ENCODE assay signal across 16 cellular contexts in genomic region chr18:57997820-57998219, GRCh38. TPM values are rescaled to one million over a fixed set of nuclear protein-coding genes. Genes with fewer than 3 reads are reported as not detected.
DNase-seq lines count a peak whose midpoint lies in the region; ATAC-seq, FAIRE-seq and TF ChIP-seq lines count a peak whose summit lies in the region.
"Had no signal": no experiment of that assay in that cellular context is flagged by ENCODE, and none has a peak within 500 bp of the region (broad histone marks: within the 10 kb centered on the region; RNA-seq: fewer than 3 reads in every experiment).

No MANE protein-coding gene starts in this region.

- H4K20me1 ChIP-seq in K562 (replicated peaks; ENCODE audit: control insufficient read depth, insufficient read depth, low read length) = no peaks in the 10 kb centered on the region
- H4K20me1 ChIP-seq: BLaER1 had no signal

- H3K36me3 Mint-ChIP-seq in chondrocyte (ENCODE audit: low read depth) = no peaks in the 10 kb centered on the region

- no peak for FAIRE-seq in K562 (lab: Jason Lieb, UNC)
- FAIRE-seq in GM12891 (lab: Jason Lieb, UNC) = no peak
- FAIRE-seq: H54 had no signal

- no peak overlapping the region for H3K9ac ChIP-seq in K562 (ENCODE audit: insufficient read depth in 1 of 2, low read depth in 2 of 2, low read length in 2 of 2)
- H3K9ac ChIP-seq: BLaER1 had no signal

- no peaks in the 10 kb centered on the region for H3K79me2 ChIP-seq in K562 (ENCODE audit: control insufficient read depth, insufficient read depth, low read length)

- H3K27ac Mint-ChIP-seq in chondrocyte (ENCODE audit: unreplicated experiment) = no peak overlapping the region
- H3K27ac Mint-ChIP-seq: CD8-positive, alpha-beta memory T cell had no signal

- ATAC-seq in K562 (no peak), HG02840 (IDR thresholded peaks at IDR 0.05; ENCODE audit: low FRiP score, unreplicated experiment) (no peak)

- TF ChIP-seq RAD21 in K562 (CRISPR knock-in tag; conservative IDR thresholded peaks at IDR 0.05 in 1 of 2, IDR thresholded peaks at IDR 0.05 in 1 of 2) = no peak

- no TSS peak for BruUV-seq in K562 (replicated peaks; lab: Mats Ljungman, UMichigan)

- CTCF ChIA-PET in K562 (lab: Yijun Ruan, JAX; ENCODE audit: low intra/inter-chr PET ratio) = no interaction called here

- no peak overlapping the region for H3K27ac ChIP-seq in K562 (ENCODE audit: extremely low read depth, low read depth, low read length)
- H3K27ac ChIP-seq: 22Rv1, BLaER1 had no signal

- no peaks in the 10 kb centered on the region for H3K27me3 Mint-ChIP-seq in chondrocyte (ENCODE audit: low read depth)

- in situ Hi-C loops in K562 (cut with MboI) = no loop called here

- intact Hi-C loops in K562 (cut with micrococcal nuclease) = no loop called here

- peaks cover 13% of the 10 kb centered on the region for H3K4me1 Mint-ChIP-seq in chondrocyte (ENCODE audit: low read depth)
- H3K4me1 Mint-ChIP-seq: CD8-positive, alpha-beta memory T cell had no signal

- H3K4me3 Mint-ChIP-seq in chondrocyte (ENCODE audit: unreplicated experiment) = no peak overlapping the region
- H3K4me3 Mint-ChIP-seq: CD8-positive, alpha-beta memory T cell had no signal

- H3K36me3 ChIP-seq in K562 (ENCODE audit: control insufficient read depth, insufficient read depth, low read length) (no peaks in the 10 kb centered on the region), H7 (replicated peaks; ENCODE audit: control insufficient read depth, insufficient read depth, low read length) (no peaks in the 10 kb centered on the region)
- H3K36me3 ChIP-seq: BLaER1 had no signal

- H3K9me1 ChIP-seq in K562 (ENCODE audit: control insufficient read depth, insufficient read depth, low read length) = no peaks in the 10 kb centered on the region

- 13% methylated on average over 2 of the region's 2 CpGs for WGBS in K562 (ENCODE audit: insufficient coverage, low coverage, missing lambda C conversion rate)

- DNase-seq in NCI-H82 (lab: John Stamatoyannopoulos, UW) (peak; percentile 20), NCI-H82 treated with DMSO at 0.1 percent for 48 hours (lab: John Stamatoyannopoulos, UW; ENCODE audit: unreplicated experiment) (no peak), K562 (ENCODE audit: extremely low read depth in 1 of 4, low spot score in 3 of 4) (no peak), left kidney (ENCODE audit: low read depth, low spot score) (peak; percentile 21), GM12891 (ENCODE audit: insufficient read length, low spot score) (no peak), H7 (no peak), chondrocyte (ENCODE audit: low spot score) (no peak)
- DNase-seq: AML-193; Caco-2; CD8-positive, alpha-beta memory T cell; DND-41; GF-D8 had no signal

- no peak for TF ChIP-seq POLR2A in K562 (conservative IDR thresholded peaks at IDR 0.05)
- TF ChIP-seq POLR2A in GM12891 (IDR thresholded peaks at IDR 0.05; ENCODE audit: low read depth, low read length) = no peak

- H3K27me3 ChIP-seq in K562 (ENCODE audit: control insufficient read depth in 2 of 2, insufficient read depth in 2 of 2, low read length in 2 of 2) (no peaks in the 10 kb centered on the region), H7 (ENCODE audit: control insufficient read depth, insufficient read depth, low read length) (no peaks in the 10 kb centered on the region)
- H3K27me3 ChIP-seq: BLaER1 had no signal

- TF ChIP-seq EP300 in K562 (IDR thresholded peaks at IDR 0.05; ENCODE audit: low read length) = no peak

- H3K4me2 ChIP-seq in K562 (ENCODE audit: insufficient read depth, low read length) = no peak overlapping the region
- H3K4me2 ChIP-seq: BLaER1 had no signal

- POLR2A ChIA-PET in K562 (lab: Yijun Ruan, JAX) = no interaction called here

- no peaks in the 10 kb centered on the region for H3K9me3 ChIP-seq in K562 (replicated peaks; ENCODE audit: control insufficient read depth, insufficient read depth, low read depth, low read length)
- H3K9me3 ChIP-seq: BLaER1, Caco-2 had no signal

- no peaks in the 10 kb centered on the region for H3K9me3 Mint-ChIP-seq in chondrocyte (ENCODE audit: low read depth)

- no peaks in the 10 kb centered on the region; a peak in 1 of 5 replicates for H3K4me1 ChIP-seq in K562 (replicated peaks in 1 of 2; ENCODE audit: control insufficient read depth in 2 of 2, insufficient read depth in 2 of 2, low read length in 2 of 2)
- H3K4me1 ChIP-seq: Caco-2 had no signal

- H3K4me3 ChIP-seq in K562 (no peak overlapping the region), H7 (ENCODE audit: insufficient read depth, low read depth, low read length) (no peak overlapping the region)
- H3K4me3 ChIP-seq: BLaER1 had no signal

- TF ChIP-seq CTCF in K562 (IDR thresholded peaks at IDR 0.05 in 2 of 3, conservative IDR thresholded peaks at IDR 0.05 in 1 of 3; ENCODE audit: insufficient read depth in 2 of 3, low read depth in 1 of 3, low read length in 3 of 3) = no peak
- TF ChIP-seq CTCF in chondrocyte (IDR thresholded peaks at IDR 0.05) = no peak

- H2AFZ ChIP-seq in K562 (ENCODE audit: low read depth, low read length) = no peak overlapping the region

TF ChIP-seq in K562, 482 proteins besides CTCF, POLR2A, EP300 and RAD21 (continues in another document):
- TF ChIP-seq, protein P1, sequence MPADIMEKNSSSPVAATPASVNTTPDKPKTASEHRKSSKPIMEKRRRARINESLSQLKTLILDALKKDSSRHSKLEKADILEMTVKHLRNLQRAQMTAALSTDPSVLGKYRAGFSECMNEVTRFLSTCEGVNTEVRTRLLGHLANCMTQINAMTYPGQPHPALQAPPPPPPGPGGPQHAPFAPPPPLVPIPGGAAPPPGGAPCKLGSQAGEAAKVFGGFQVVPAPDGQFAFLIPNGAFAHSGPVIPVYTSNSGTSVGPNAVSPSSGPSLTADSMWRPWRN (IDR thresholded peaks at IDR 0.05; ENCODE audit: low read depth) = no peak
- TF ChIP-seq ZNF23 (CRISPR knock-in tag; IDR thresholded peaks at IDR 0.05) (no peak), MAFK (IDR thresholded peaks at IDR 0.05; ENCODE audit: low read length) (peak; percentile 97), ZNF316 (IDR thresholded peaks at IDR 0.05) (peak; percentile 97)

TF ChIP-seq in GM12891, 5 proteins besides CTCF, POLR2A, EP300 and RAD21:
- TF ChIP-seq TAF1 (IDR thresholded peaks at IDR 0.05; ENCODE audit: low read depth, low read length) (no peak), POU2F2 (IDR thresholded peaks at IDR 0.05; ENCODE audit: low read depth, low read length) (no peak), PAX5 (IDR thresholded peaks at IDR 0.05; ENCODE audit: insufficient read depth, low read length, severe bottlenecking) (no peak), POLR2AphosphoS5 (IDR thresholded peaks at IDR 0.05; ENCODE audit: low read depth, low read length) (no peak), SPI1 (IDR thresholded peaks at IDR 0.05; ENCODE audit: low read depth, low read length) (no peak)
TF ChIP-seq in GM12891: peak in this region for 0.

RNA-seq across cellular contexts. Expression of gene NEDD4L, which starts 46.2 kb away (rescaled TPM):
- 85.7 and 138 TPM in 2 replicates for total RNA-seq in K562 (2011; cell fraction: chromatin; rRNA removed; ENCODE audit: low replicate concordance)
- total RNA-seq in K562 (2011; cell fraction: nucleolus; rRNA removed) = 40.2 and 48.4 TPM in 2 replicates
- 71.6 and 95.8 TPM in 2 replicates for total RNA-seq in K562 (2011; cell fraction: nucleoplasm; rRNA removed)
- total RNA-seq in K562 (2014; rRNA removed) (17.3 and 21.3 TPM in 2 replicates), K562 (2014; rRNA removed; fragmentation: Illumina TruSeq; extraction: Trizol) (16.3 and 21.7 TPM in 2 replicates), K562 (2015; rRNA removed; fragmentation: Illumina TruSeq; extraction: Trizol) (14.4 and 16.5 TPM in 2 replicates), K562 (2021) (32.7 and 33.4 TPM in 2 replicates), chondrocyte (21.6 to 27.6 TPM (median 25.8 TPM) in 3 replicates)
- polyA plus RNA-seq in K562 (2011; rRNA removed) (11.5 and 19.9 TPM in 2 replicates), K562 (2014; fragmentation: Illumina TruSeq; extraction: Trizol) (23.9 and 27.0 TPM in 2 replicates), K562 (2014; fragmentation: Nextera tagmentation; extraction: Ambion mirVana) (10 to 100 TPM in 1 of 2 experiments, 1 to 10 TPM in 1; 8.1 to 11.1 TPM), K562 (2014; rRNA removed) (22.5 and 25.2 TPM in 2 replicates)
- polyA plus RNA-seq in K562 (2011; cell fraction: cytosol; rRNA removed) = 10.1 and 20.6 TPM in 2 replicates
- polyA plus RNA-seq in K562 (2011; cell fraction: nucleus; rRNA removed) = 23.6 and 40.4 TPM in 2 replicates
- 17.9 and 22.9 TPM in 2 replicates for polyA plus RNA-seq in K562 (2012)
- 31.3 and 33.1 TPM in 2 replicates for polyA minus RNA-seq in K562 (2011; rRNA and poly(A)+ RNA removed)
- 15.2 and 15.9 TPM in 2 replicates for polyA minus RNA-seq in K562 (2011; cell fraction: cytosol; rRNA and poly(A)+ RNA removed)
- polyA minus RNA-seq in K562 (2011; cell fraction: nucleus; rRNA and poly(A)+ RNA removed) = 30.0 and 35.5 TPM in 2 replicates
- 8.8 TPM for polyA plus RNA-seq in GM12891 (2012; ENCODE audit: low read depth, missing spikeins)
- total RNA-seq in H7 (2014; rRNA removed; shearing (Covaris generic)) = 39.8 and 44.1 TPM in 2 replicates

Comparison
In these comparisons a context has a peak if more than half of its experiments do, and no peak if none do; other contexts are left out.
1. DNase-seq: peak in NCI-H82 (single experiment) and left kidney (single experiment); none in NCI-H82 treated with DMSO at 0.1 percent for 48 hours (single experiment), K562 (0 of 4), GM12891 (single experiment), H7 (single experiment) and chondrocyte (single experiment).